ENCODE assay signal across 20 cellular contexts in the genomic region with DNA sequence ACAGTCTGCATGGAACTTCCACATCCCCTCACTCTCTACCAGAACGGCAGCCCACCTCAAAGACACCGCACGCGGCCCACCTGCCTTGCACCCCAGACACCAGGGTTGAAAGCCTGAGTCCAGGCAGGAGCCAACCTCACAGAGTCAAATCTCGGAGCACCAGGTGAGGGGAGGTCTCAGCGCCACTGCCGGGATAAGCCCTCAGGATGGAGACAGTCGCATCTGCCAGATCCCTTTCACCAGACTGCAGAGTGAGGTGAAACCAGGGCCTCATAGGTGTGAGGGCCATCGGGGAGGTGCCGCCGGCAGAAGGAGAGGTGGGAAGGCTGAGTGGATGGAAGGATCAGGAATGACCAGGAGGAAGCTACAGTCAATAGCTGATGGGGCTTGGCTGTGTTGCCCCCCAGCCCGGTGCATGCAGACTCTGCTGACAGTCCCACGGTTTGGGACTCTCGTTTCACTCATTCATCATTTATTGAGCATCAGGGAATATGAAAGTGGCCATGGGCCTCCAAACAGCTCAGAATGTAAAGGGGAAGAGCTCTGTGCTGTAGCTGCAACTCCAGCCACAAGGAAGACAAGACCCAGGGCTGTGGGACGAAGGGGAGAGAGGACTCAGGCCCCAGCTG.
DNase-seq lines count a peak whose midpoint lies in the region; ATAC-seq and TF ChIP-seq lines count a peak whose summit lies in the region.
"Had no signal": no experiment of that assay in that cellular context is flagged by ENCODE, and none has a peak within 500 bp of the region (broad histone marks: within the 10 kb centered on the region; RNA-seq: fewer than 3 reads in every experiment).

No MANE protein-coding gene starts in this region.

- DNase-seq in activated effector memory CD4-positive, alpha-beta T cell treated with anti-CD3 and anti-CD28 coated beads, Interleukin-2, amount 50 U/mL, for 16 hours, result peak; percentile 25
- DNase-seq in activated effector memory CD4-positive, alpha-beta T cell treated with Interleukin-2 at 50 U/mL for 16 hours, result no peak
- DNase-seq in H9 (peak; percentile 23), left lung (peak; percentile 23 to 66), sigmoid colon (peak; percentile 50), prostate gland (ENCODE audit: low spot score) (no peak), activated gamma-delta T cell (lab: John Stamatoyannopoulos, UW) (no peak)
- no peak for DNase-seq in stimulated activated CD4-positive, alpha-beta T cell treated with anti-CD3 and anti-CD28 coated beads, Interleukin-12 subunit alpha, Interleukin-12 subunit beta, amount 100 ng/mL, for 4 hours
- DNase-seq: CD4-positive, CD25-positive, alpha-beta regulatory T cell; COR-L47; GDM1; IMR-90; NCI-H1417; NCI-H187; NCI-H2107; NCI-H510A; PC-3; RPMI8226 had no signal

- no peak overlapping the region for H3K4me2 ChIP-seq in H9 (ENCODE audit: insufficient read depth, insufficient read length, low read length)

- H4K20me1 ChIP-seq in H9 (ENCODE audit: control insufficient read depth, insufficient read depth, insufficient read length), result no peaks in the 10 kb centered on the region

- H3K9me3 ChIP-seq in H9 (ENCODE audit: control insufficient read depth, low read depth, low read length) (no peaks in the 10 kb centered on the region), left lung (no peaks in the 10 kb centered on the region), sigmoid colon (no peaks in the 10 kb centered on the region), prostate gland (no peaks in the 10 kb centered on the region)

- no peak overlapping the region for H4K5ac ChIP-seq in H9 (ENCODE audit: insufficient read length, low read depth, low read length)

- no peak overlapping the region for H3K4me3 ChIP-seq in left lung
- no peak overlapping the region for H3K4me3 ChIP-seq in sigmoid colon
- no peak overlapping the region for H3K4me3 ChIP-seq in prostate gland

- no peak overlapping the region for H4K91ac ChIP-seq in H9 (ENCODE audit: insufficient read length, low read depth, low read length)

- no peak overlapping the region for H3K23ac ChIP-seq in H9 (ENCODE audit: insufficient read length, low read depth, low read length)

- peaks cover 15 to 21% of the 10 kb centered on the region in 2 experiments for H3K4me1 Mint-ChIP-seq in H9
- H3K4me1 Mint-ChIP-seq: B cell had no signal

- no peak overlapping the region for H2AFZ ChIP-seq in H9 (ENCODE audit: low read length)

- no peak overlapping the region for H2BK15ac ChIP-seq in H9 (ENCODE audit: low read depth, low read length)

- H2AK5ac ChIP-seq in H9 (ENCODE audit: insufficient read length, low read length), result no peak overlapping the region

- H3K36me3 ChIP-seq in left lung, result no peaks in the 10 kb centered on the region
- no peaks in the 10 kb centered on the region for H3K36me3 ChIP-seq in sigmoid colon
- no peaks in the 10 kb centered on the region for H3K36me3 ChIP-seq in prostate gland

- H3K27ac ChIP-seq in H9 (ENCODE audit: insufficient read length, low read depth, low read length) (no peak overlapping the region), left lung (no peak overlapping the region), sigmoid colon (no peak overlapping the region), prostate gland (no peak overlapping the region)

- H3K23me2 ChIP-seq in H9 (ENCODE audit: insufficient read length, low read depth, low read length, poor library complexity, severe bottlenecking), result no peaks in the 10 kb centered on the region

- no peak for TF ChIP-seq EP300 in sigmoid colon (IDR thresholded peaks at IDR 0.05)

- H3K18ac ChIP-seq in H9 (ENCODE audit: insufficient read length, low read depth, low read length), result no peak overlapping the region

- H2BK5ac ChIP-seq in H9 (ENCODE audit: insufficient read length, low read length), result no peak overlapping the region

- no peaks in the 10 kb centered on the region for H3K79me2 ChIP-seq in H9 (ENCODE audit: insufficient read depth, low read length)

- no peak overlapping the region for H2BK120ac ChIP-seq in H9 (ENCODE audit: low read depth, low read length, poor library complexity, severe bottlenecking)

- no peak overlapping the region for H4K8ac ChIP-seq in H9 (replicated peaks; ENCODE audit: insufficient read length, low read depth, low read length)

- no peaks in the 10 kb centered on the region; the same call in 1 of the 2 replicates for H3K4me1 ChIP-seq in H9 (ENCODE audit: insufficient read depth, low read length)
- no peaks in the 10 kb centered on the region for H3K4me1 ChIP-seq in left lung
- H3K4me1 ChIP-seq in sigmoid colon, result no peaks in the 10 kb centered on the region
- H3K4me1 ChIP-seq in prostate gland (replicated peaks), result no peaks in the 10 kb centered on the region

- H3K4ac ChIP-seq in H9 (ENCODE audit: low read depth, low read length), result no peak overlapping the region

- H3K27me3 ChIP-seq in H9 (ENCODE audit: insufficient read depth, low read length) (no peaks in the 10 kb centered on the region), left lung (peaks cover 0 to under 1% of the 10 kb centered on the region in 2 donors), sigmoid colon (no peaks in the 10 kb centered on the region), prostate gland (replicated peaks; ENCODE audit: insufficient read depth) (no peaks in the 10 kb centered on the region)

- no peaks in the 10 kb centered on the region for H3K79me1 ChIP-seq in H9 (ENCODE audit: insufficient read depth, low read depth, low read length, poor library complexity, severe bottlenecking)

- TF ChIP-seq POLR2A in sigmoid colon (IDR thresholded peaks at IDR 0.05) (no peak), prostate gland (IDR thresholded peaks at IDR 0.05) (no peak)

- H3K4me3 Mint-ChIP-seq in H9, result no peak overlapping the region
- H3K4me3 Mint-ChIP-seq: B cell; CD4-positive, CD25-positive, alpha-beta regulatory T cell had no signal

- no peak overlapping the region for H3K56ac ChIP-seq in H9 (ENCODE audit: insufficient read length, low read depth, low read length)

- no peak overlapping the region for H3T11ph ChIP-seq in H9 (ENCODE audit: low read length)

- peaks cover 5 to 16% (median 6%) of the 10 kb centered on the region in 3 experiments; a peak in 6 of 7 replicates for H3K36me3 Mint-ChIP-seq in H9 (ENCODE audit: insufficient read depth in 1 of 3, low read depth in 3 of 3)
- H3K36me3 Mint-ChIP-seq: CD4-positive, CD25-positive, alpha-beta regulatory T cell had no signal

- no CpG with 5 or more reads among the region's 15 CpGs for WGBS in H9 (ENCODE audit: extremely low coverage, insufficient read length, low lambda C conversion rate)
- 93 to 95% methylated on average over 15 of the region's 15 CpGs for WGBS in sigmoid colon, 2 donors
- WGBS in prostate gland, result 89% methylated on average over 15 of the region's 15 CpGs

- TF ChIP-seq CTCF in H9 (conservative IDR thresholded peaks at IDR 0.05) (no peak), left lung (IDR thresholded peaks at IDR 0.05) (no peak), sigmoid colon (IDR thresholded peaks at IDR 0.05) (no peak), prostate gland (IDR thresholded peaks at IDR 0.05) (no peak)

- H2BK20ac ChIP-seq in H9 (ENCODE audit: low read depth, low read length, poor library complexity, severe bottlenecking), result no peak overlapping the region

- peak overlapping the region in 1 of 3 experiments; percentile 34; a peak in 4 of 7 replicates for H3K27ac Mint-ChIP-seq in H9
- H3K27ac Mint-ChIP-seq: B cell; CD4-positive, CD25-positive, alpha-beta regulatory T cell had no signal

- H3K27me3 Mint-ChIP-seq in H9 (ENCODE audit: low read depth), result 0 out of 2 replicates have a peak, but pooled peaks cover 3% of the 10 kb centered on the region
- H3K27me3 Mint-ChIP-seq: B cell; CD4-positive, CD25-positive, alpha-beta regulatory T cell had no signal

- intact Hi-C loops in left lung (cut with DNase I), result no loop called here
- intact Hi-C loops in sigmoid colon (cut with DNase I), result no loop called here
- intact Hi-C loops in prostate gland (cut with DNase I), result no loop called here

- no peak for ATAC-seq in left lung
- ATAC-seq: HCT116, PC-3 had no signal

- no peak overlapping the region for H3K9ac ChIP-seq in H9 (ENCODE audit: extremely low read depth, insufficient read length, low read length)

- no peak overlapping the region for H2BK12ac ChIP-seq in H9 (ENCODE audit: insufficient read length, low read depth, low read length)

- peaks cover 19 to 22% of the 10 kb centered on the region in 2 experiments for H3K9me3 Mint-ChIP-seq in H9

- H3K14ac ChIP-seq in H9 (ENCODE audit: insufficient read depth, low read length), result peak overlapping the region; percentile 6; the same call in 1 of the 2 replicates

Comparison
In these comparisons a context has a peak if more than half of its experiments do, and no peak if none do; other contexts are left out.
1. DNase-seq: peak in activated effector memory CD4-positive, alpha-beta T cell treated with anti-CD3 and anti-CD28 coated beads, Interleukin-2, amount 50 U/mL, for 16 hours (single experiment), H9 (single experiment), left lung (2 of 2) and sigmoid colon (single experiment); none in activated effector memory CD4-positive, alpha-beta T cell treated with Interleukin-2 at 50 U/mL for 16 hours (single experiment), prostate gland (single experiment), activated gamma-delta T cell (single experiment) and stimulated activated CD4-positive, alpha-beta T cell treated with anti-CD3 and anti-CD28 coated beads, Interleukin-12 subunit alpha, Interleukin-12 subunit beta, amount 100 ng/mL, for 4 hours (single experiment).